ENCODE assay signal across 20 cellular contexts in the genomic region with DNA sequence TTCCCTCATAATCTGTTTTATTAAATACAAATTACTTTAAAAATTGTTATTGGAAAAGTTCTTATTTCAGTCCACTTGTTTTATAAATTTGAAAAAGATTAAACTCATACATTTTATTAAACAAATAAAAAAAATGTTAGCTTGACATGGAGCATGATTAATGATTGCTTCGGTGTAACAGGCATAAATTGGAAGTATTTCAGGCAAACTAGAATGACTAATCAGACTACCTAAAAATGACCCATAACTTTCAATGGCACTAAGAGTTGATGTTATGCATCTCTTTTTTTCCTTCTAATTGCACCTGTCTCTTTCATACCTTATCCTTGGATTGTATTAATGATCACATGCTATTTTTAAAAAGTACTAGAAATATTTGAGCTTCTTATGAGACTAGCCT.
A peak's percentile ranks its signal among the peaks of the same experiment; 100 is the strongest.
DNase-seq lines count a peak whose midpoint lies in the region; ATAC-seq, FAIRE-seq and TF ChIP-seq lines count a peak whose summit lies in the region.
"Had no signal": no experiment of that assay in that cellular context is flagged by ENCODE, and none has a peak within 500 bp of the region (broad histone marks: within the 10 kb centered on the region; RNA-seq: fewer than 3 reads in every experiment).

No MANE protein-coding gene starts in this region.

- no peak overlapping the region for H3K9ac ChIP-seq in PC-3 (ENCODE audit: low read length)
- H3K9ac ChIP-seq: BLaER1 had no signal

- H3K27me3 ChIP-seq in PC-3 (ENCODE audit: low read length): no peaks in the 10 kb centered on the region
- H3K27me3 ChIP-seq: BE2C, BLaER1 had no signal

- POLR2A ChIA-PET in PC-3 (lab: Charles Lee; ENCODE audit: unreplicated experiment): no interaction called here

- no peaks in the 10 kb centered on the region for H3K4me1 ChIP-seq in PC-3 (ENCODE audit: insufficient read depth, low read length)
- H3K4me1 ChIP-seq: A549, BE2C, BLaER1 had no signal

- FAIRE-seq in D721Med (lab: Jason Lieb, UNC): no peak
- FAIRE-seq: A549, G401.6, GM12891, GM19239 had no signal

- peak; percentile 69 for ATAC-seq in PC-3
- ATAC-seq: A549 had no signal

- DNase-seq in PC-3 (peak; percentile 37), epithelial cell of esophagus (ENCODE audit: low read depth) (peak; percentile 3), fibroblast of the aortic adventitia (ENCODE audit: low read depth) (peak; percentile 12), D721Med (ENCODE audit: insufficient read length, low spot score) (no peak), KBM-7 (no peak)
- DNase-seq in activated CD4-positive, CD25-positive, alpha-beta regulatory T cell treated with anti-CD3 and anti-CD28 coated beads, Interleukin-2, amount 50 U/mL, for 72 hours: no peak
- DNase-seq: BE2C; C1 segment of cervical spinal cord; CD4-positive, alpha-beta memory T cell; CD4-positive, CD25-positive, alpha-beta regulatory T cell; CD8-positive, alpha-beta memory T cell; COR-L47; DMS79 treated with DMSO at 0.1 percent for 48 hours; GF-D8 had no signal

- intact Hi-C loops in PC-3 (cut with micrococcal nuclease): no loop called here

- H3K4me2 ChIP-seq in PC-3 (ENCODE audit: low read length): no peak overlapping the region
- H3K4me2 ChIP-seq: A549, BLaER1 had no signal

- no peaks in the 10 kb centered on the region for H3K79me2 ChIP-seq in PC-3 (ENCODE audit: low read length)

- no peak overlapping the region for H2AFZ ChIP-seq in PC-3 (ENCODE audit: low read length)

- TF ChIP-seq CTCF in PC-3 (conservative IDR thresholded peaks at IDR 0.05; ENCODE audit: low read depth, low read length): no peak
- no peak for TF ChIP-seq CTCF in epithelial cell of esophagus (IDR thresholded peaks at IDR 0.05; ENCODE audit: insufficient read depth, low read depth, low read length, missing control alignments)
- TF ChIP-seq CTCF in fibroblast of the aortic adventitia (IDR thresholded peaks at IDR 0.05; ENCODE audit: insufficient read depth, low read length): no peak
- TF ChIP-seq CTCF in D721Med (IDR thresholded peaks at IDR 0.05; ENCODE audit: insufficient read depth, missing control alignments): no peak

- CTCF ChIA-PET in PC-3 (lab: Charles Lee): interaction anchor here (0.6 kb wide), 1 partner anchor 377 kb away, joined by 3 read pairs; no protein-coding TSS in a partner anchor

- H3K27ac ChIP-seq in PC-3 (ENCODE audit: low read length): no peak overlapping the region
- H3K27ac ChIP-seq: 22Rv1, A549, BLaER1 had no signal

- H3K9me3 ChIP-seq in PC-3 (ENCODE audit: low read length): no peaks in the 10 kb centered on the region
- H3K9me3 ChIP-seq: A549, BE2C, BLaER1 had no signal

- no peaks in the 10 kb centered on the region for H4K20me1 ChIP-seq in PC-3 (ENCODE audit: low read length)
- H4K20me1 ChIP-seq: BLaER1 had no signal

- no TSS peak for BruUV-seq in PC-3 (replicated peaks; lab: Mats Ljungman, UMichigan)

- no peaks in the 10 kb centered on the region for H3K36me3 ChIP-seq in PC-3 (ENCODE audit: low read depth, low read length)
- H3K36me3 ChIP-seq: BE2C, BLaER1 had no signal

- in situ Hi-C loops in KBM-7 (cut with MboI; ENCODE audit: low pct_unique_long_range_greater_than_20kb, low sequenced_read_pairs): no loop called here

- no peaks in the 10 kb centered on the region for H3K9me2 ChIP-seq in PC-3 (replicated peaks; ENCODE audit: low read length)

- H3K4me3 ChIP-seq in PC-3 (ENCODE audit: low read length): no peak overlapping the region
- H3K4me3 ChIP-seq in epithelial cell of esophagus (ENCODE audit: low read length): no peak overlapping the region
- H3K4me3 ChIP-seq in fibroblast of the aortic adventitia (ENCODE audit: low read depth, low read length): no peak overlapping the region
- H3K4me3 ChIP-seq: A549, BLaER1 had no signal

- H3F3A ChIP-seq in PC-3 (ENCODE audit: low read length, unreplicated experiment): no peaks in the 10 kb centered on the region

Comparison
In these comparisons a context has a peak if more than half of its experiments do, and no peak if none do; other contexts are left out.
1. DNase-seq: peak in PC-3 (single experiment), epithelial cell of esophagus (single experiment) and fibroblast of the aortic adventitia (single experiment); none in D721Med (single experiment), KBM-7 (single experiment) and activated CD4-positive, CD25-positive, alpha-beta regulatory T cell treated with anti-CD3 and anti-CD28 coated beads, Interleukin-2, amount 50 U/mL, for 72 hours (single experiment).